In genomic region chr2:68900496-68901198, GRCh38 we compare ENCODE assay signal across 24 cellular contexts. TPM values are rescaled to one million over a fixed set of nuclear protein-coding genes. Genes with fewer than 3 reads are reported as not detected.
DNase-seq lines count a peak whose midpoint lies in the region; ATAC-seq, FAIRE-seq and TF ChIP-seq lines count a peak whose summit lies in the region.
"Had no signal": no experiment of that assay in that cellular context is flagged by ENCODE, and none has a peak within 500 bp of the region (broad histone marks: within the 10 kb centered on the region; RNA-seq: fewer than 3 reads in every experiment).

No MANE protein-coding gene starts in this region.

- H3K4me1 ChIP-seq in MM.1S (ENCODE audit: low read length) (no peaks in the 10 kb centered on the region), HepG2 (ENCODE audit: insufficient read depth, low read length) (no peaks in the 10 kb centered on the region), left ventricle myocardium inferior (no peaks in the 10 kb centered on the region)
- H3K4me1 ChIP-seq: tibial nerve had no signal

- peak; percentile 32 for TF ChIP-seq CTCF in MM.1S (IDR thresholded peaks at IDR 0.05; ENCODE audit: low read length)
- TF ChIP-seq CTCF in HepG2 (CRISPR knock-in tag; IDR thresholded peaks at IDR 0.05) = no peak
- TF ChIP-seq CTCF in left ventricle myocardium inferior (IDR thresholded peaks at IDR 0.05; ENCODE audit: borderline replicate concordance) = no peak

- H3K36me3 ChIP-seq in MM.1S (replicated peaks; ENCODE audit: insufficient read depth, low read length) (no peaks in the 10 kb centered on the region), HepG2 (replicated peaks in 1 of 2; ENCODE audit: control insufficient read depth in 1 of 2, insufficient read depth in 2 of 2, low read length in 2 of 2) (no peaks in the 10 kb centered on the region), left ventricle myocardium inferior (no peaks in the 10 kb centered on the region)
- H3K36me3 ChIP-seq: tibial nerve had no signal

- no peaks in the 10 kb centered on the region for H3F3A ChIP-seq in MM.1S (ENCODE audit: insufficient read depth, low read length)

- H2AFZ ChIP-seq in MM.1S (ENCODE audit: low read length) (no peak overlapping the region), HepG2 (ENCODE audit: low read length) (no peak overlapping the region)
- H2AFZ ChIP-seq: PC-9 had no signal

- peak; percentile 57 for ATAC-seq in HepG2
- ATAC-seq: activated T-cell treated with anti-CD3 and anti-CD28 coated beads, Interleukin-2, amount 50 U/mL, for 72 hours; T-cell had no signal

- H3K9me3 ChIP-seq in MM.1S (replicated peaks; ENCODE audit: insufficient read depth, low read length) (no peaks in the 10 kb centered on the region), HepG2 (ENCODE audit: low read length) (peaks cover 6% of the 10 kb centered on the region; the same call in 1 of the 2 replicates), left ventricle myocardium inferior (replicated peaks) (peaks cover 39% of the 10 kb centered on the region)

- H3K9me2 ChIP-seq in MM.1S (replicated peaks; ENCODE audit: insufficient read depth, low read length) = no peaks in the 10 kb centered on the region

- in situ Hi-C loops in HepG2 (cut with HindIII; ENCODE audit: extremely low pct_ligation_motif_present, low pct_unique_long_range_greater_than_20kb) = no loop called here

- H3K9ac ChIP-seq in MM.1S (ENCODE audit: low read length) (no peak overlapping the region), HepG2 (ENCODE audit: insufficient read depth, low read depth, low read length) (no peak overlapping the region)

- CTCF ChIA-PET in HepG2 (lab: Yijun Ruan, JAX; ENCODE audit: low intra/inter-chr PET ratio, low total read pairs) = no interaction called here

- H3K79me2 ChIP-seq in MM.1S (ENCODE audit: low read length) (no peaks in the 10 kb centered on the region), HepG2 (ENCODE audit: insufficient read depth, low read length) (no peaks in the 10 kb centered on the region)

- BruUV-seq in HepG2 (replicated peaks; lab: Mats Ljungman, UMichigan) = no TSS peak

- TF ChIP-seq EP300 in HepG2 (IDR thresholded peaks at IDR 0.05; ENCODE audit: low read depth in 2 of 2, low read length in 2 of 2) (no peak), HepG2 (CRISPR knock-in tag; IDR thresholded peaks at IDR 0.05; ENCODE audit: borderline replicate concordance) (no peak)

- H4K20me1 ChIP-seq in MM.1S (ENCODE audit: insufficient read depth, low read length) = no peaks in the 10 kb centered on the region
- H4K20me1 ChIP-seq in HepG2 (ENCODE audit: insufficient read depth, low read length) = no peaks in the 10 kb centered on the region

- H3K27ac ChIP-seq in MM.1S (ENCODE audit: low read length) (no peak overlapping the region), HepG2 (ENCODE audit: extremely low read length, insufficient read depth, low read length) (no peak overlapping the region), left ventricle myocardium inferior (replicated peaks) (no peak overlapping the region)
- H3K27ac ChIP-seq: PC-9, tibial nerve had no signal

- H3K4me2 ChIP-seq in MM.1S (ENCODE audit: low read depth, low read length) = no peak overlapping the region
- H3K4me2 ChIP-seq in HepG2 (ENCODE audit: low read depth, low read length) = no peak overlapping the region
- H3K4me2 ChIP-seq: PC-9 had no signal

- intact Hi-C loops in HepG2 (cut with micrococcal nuclease; ENCODE audit: unreplicated experiment) = no loop called here
- intact Hi-C loops in left ventricle myocardium inferior (cut with micrococcal nuclease) = no loop called here

- FAIRE-seq in HepG2 (lab: Jason Lieb, UNC) (no peak), GM12892 (lab: Jason Lieb, UNC) (no peak)
- FAIRE-seq: GM18507, HTR-8/SVneo had no signal

- POLR2A ChIA-PET in HepG2 (lab: Yijun Ruan, JAX) = no interaction called here

- TF ChIP-seq RAD21 in HepG2 (CRISPR knock-in tag; IDR thresholded peaks at IDR 0.05) = no peak

- TF ChIP-seq POLR2A in HepG2 (IDR thresholded peaks at IDR 0.05; ENCODE audit: insufficient read depth in 1 of 2, low read depth in 2 of 2, low read length in 2 of 2) (no peak), GM12892 (IDR thresholded peaks at IDR 0.05; ENCODE audit: low read depth, low read length) (no peak)

- H3K4me3 ChIP-seq in MM.1S (ENCODE audit: low read length) (no peak overlapping the region), HepG2 (replicated peaks in 1 of 3; ENCODE audit: insufficient read depth in 1 of 3, low read depth in 2 of 3, low read length in 3 of 3) (no peak overlapping the region), left ventricle myocardium inferior (no peak overlapping the region)
- H3K4me3 ChIP-seq: PC-9, tibial nerve had no signal

- DNase-seq in ELR (ENCODE audit: low read depth) (peak; percentile 30), MM.1S (no peak), UCSD-AML1 (lab: John Stamatoyannopoulos, UW; ENCODE audit: unreplicated experiment) (peak; percentile 20), HepG2 (ENCODE audit: low spot score) (no peak), GM12892 (ENCODE audit: insufficient read length) (no peak), left ventricle myocardium inferior (no peak), kidney glomerular epithelial cell (lab: John Stamatoyannopoulos, UW) (no peak), SW 1271 (lab: John Stamatoyannopoulos, UW) (no peak)
- DNase-seq: activated T-cell treated with anti-CD3 and anti-CD28 coated beads, Interleukin-2, amount 50 U/mL, for 72 hours; amniotic stem cell; CD4-positive, alpha-beta T cell; DMS 273 treated with DMSO at 0.1 percent for 48 hours; head of caudate nucleus; NCI-H1092 treated with DMSO at 0.1 percent for 48 hours; NCI-H2029; NCI-H2227 treated with DMSO at 0.1 percent for 48 hours; PC-9; SHP77; T-cell had no signal

- WGBS in HepG2 (ENCODE audit: low lambda C conversion rate) = 35% methylated on average over 4 of the region's 5 CpGs

- H3K27me3 ChIP-seq in MM.1S (replicated peaks; ENCODE audit: insufficient read depth, low read length) (no peaks in the 10 kb centered on the region), HepG2 (ENCODE audit: control insufficient read depth in 1 of 2, insufficient read depth in 2 of 2, low read length in 2 of 2) (peaks cover 2 to 27% of the 10 kb centered on the region in 2 experiments; a peak in 2 of 5 replicates), left ventricle myocardium inferior (ENCODE audit: low read depth) (peaks cover 50% of the 10 kb centered on the region)
- H3K27me3 ChIP-seq: tibial nerve had no signal

TF ChIP-seq in HepG2, 621 proteins besides CTCF, POLR2A, EP300 and RAD21 (continues in another document):
- no peak for TF ChIP-seq ZNF343 (CRISPR knock-in tag; IDR thresholded peaks at IDR 0.05)

RNA-seq across cellular contexts. Expression of gene BMP10, which starts 29.4 kb away (rescaled TPM):
- total RNA-seq in HepG2 (2016; rRNA removed; fragmentation: Illumina TruSeq; extraction: Trizol) (not detected in 2 replicates), left ventricle myocardium inferior (0.19 TPM)
- total RNA-seq in HepG2 (2016; cell fraction: cytosol; rRNA removed; fragmentation: Illumina TruSeq; extraction: Trizol; ENCODE audit: low read depth) = not detected in 2 replicates
- total RNA-seq in HepG2 (2016; cell fraction: insoluble cytoplasmic fraction; rRNA removed; fragmentation: Illumina TruSeq; extraction: Trizol) = not detected in 2 replicates
- total RNA-seq in HepG2 (2016; cell fraction: membrane; rRNA removed; fragmentation: Illumina TruSeq; extraction: Trizol) = not detected in 2 replicates
- not detected in 2 replicates for total RNA-seq in HepG2 (2016; cell fraction: nucleus; rRNA removed; fragmentation: Illumina TruSeq; extraction: Trizol)
- polyA plus RNA-seq in HepG2 (2011; rRNA removed) = not detected in 2 replicates
- polyA plus RNA-seq in HepG2 (2011; cell fraction: cytosol; rRNA removed) = not detected in 2 replicates
- polyA plus RNA-seq in HepG2 (2011; cell fraction: nucleus; rRNA removed) = not detected in 2 replicates
- polyA plus RNA-seq in HepG2 (2012) = not detected in 2 replicates
- polyA plus RNA-seq in HepG2 (2016; cell fraction: cytosol; fragmentation: Illumina TruSeq; extraction: Trizol; ENCODE audit: low read depth) = not detected in 2 replicates
- not detected in 2 replicates for polyA plus RNA-seq in HepG2 (2016; cell fraction: insoluble cytoplasmic fraction; fragmentation: Illumina TruSeq; extraction: Trizol; ENCODE audit: low read depth)
- polyA plus RNA-seq in HepG2 (2016; cell fraction: membrane; fragmentation: Illumina TruSeq; extraction: Trizol; ENCODE audit: low read depth) = not detected in 2 replicates
- polyA plus RNA-seq in HepG2 (2016; cell fraction: nucleus; fragmentation: Illumina TruSeq; extraction: Trizol; ENCODE audit: insufficient read depth, low read depth) = not detected in 2 replicates
- not detected in 2 replicates for polyA minus RNA-seq in HepG2 (2011; rRNA and poly(A)+ RNA removed; ENCODE audit: low replicate concordance)
- polyA minus RNA-seq in HepG2 (2011; cell fraction: cytosol; rRNA and poly(A)+ RNA removed) = not detected in 2 replicates
- not detected in 2 replicates for polyA minus RNA-seq in HepG2 (2011; cell fraction: nucleus; rRNA and poly(A)+ RNA removed)
- polyA plus RNA-seq in GM12892 (2012; ENCODE audit: missing spikeins) = not detected
- total RNA-seq: activated naive CD4-positive, alpha-beta T cell treated with anti-CD3 and anti-CD28 coated beads for 36 hours; activated T-cell treated with anti-CD3 and anti-CD28 coated beads, Interleukin-2, amount 50 U/mL, for 72 hours; CD4-positive, alpha-beta T cell; PC-9; progenitor cell of endocrine pancreas; T-cell; tibial nerve had no signal

RNA-seq across cellular contexts. Expression of gene GKN2, which starts 52.0 kb away (rescaled TPM):
- total RNA-seq in HepG2 (2016; rRNA removed; fragmentation: Illumina TruSeq; extraction: Trizol) = not detected in 2 replicates
- total RNA-seq in HepG2 (2016; cell fraction: cytosol; rRNA removed; fragmentation: Illumina TruSeq; extraction: Trizol; ENCODE audit: low read depth) = not detected in 2 replicates
- not detected in 2 replicates for total RNA-seq in HepG2 (2016; cell fraction: insoluble cytoplasmic fraction; rRNA removed; fragmentation: Illumina TruSeq; extraction: Trizol)
- not detected in 2 replicates for total RNA-seq in HepG2 (2016; cell fraction: membrane; rRNA removed; fragmentation: Illumina TruSeq; extraction: Trizol)
- not detected in 2 replicates for total RNA-seq in HepG2 (2016; cell fraction: nucleus; rRNA removed; fragmentation: Illumina TruSeq; extraction: Trizol)
- polyA plus RNA-seq in HepG2 (2011; rRNA removed) = not detected in 2 replicates
- polyA plus RNA-seq in HepG2 (2011; cell fraction: cytosol; rRNA removed) = not detected in 2 replicates
- not detected in 2 replicates for polyA plus RNA-seq in HepG2 (2011; cell fraction: nucleus; rRNA removed)
- not detected in 2 replicates for polyA plus RNA-seq in HepG2 (2012)
- polyA plus RNA-seq in HepG2 (2016; cell fraction: cytosol; fragmentation: Illumina TruSeq; extraction: Trizol; ENCODE audit: low read depth) = not detected in 2 replicates
- polyA plus RNA-seq in HepG2 (2016; cell fraction: insoluble cytoplasmic fraction; fragmentation: Illumina TruSeq; extraction: Trizol; ENCODE audit: low read depth) = not detected in 2 replicates
- polyA plus RNA-seq in HepG2 (2016; cell fraction: membrane; fragmentation: Illumina TruSeq; extraction: Trizol; ENCODE audit: low read depth) = not detected in 2 replicates
- polyA plus RNA-seq in HepG2 (2016; cell fraction: nucleus; fragmentation: Illumina TruSeq; extraction: Trizol; ENCODE audit: insufficient read depth, low read depth) = not detected in 2 replicates
- polyA minus RNA-seq in HepG2 (2011; rRNA and poly(A)+ RNA removed; ENCODE audit: low replicate concordance) = not detected in 2 replicates
- not detected in 2 replicates for polyA minus RNA-seq in HepG2 (2011; cell fraction: cytosol; rRNA and poly(A)+ RNA removed)
- polyA minus RNA-seq in HepG2 (2011; cell fraction: nucleus; rRNA and poly(A)+ RNA removed) = not detected in 2 replicates
- not detected for polyA plus RNA-seq in GM12892 (2012; ENCODE audit: missing spikeins)
- not detected for total RNA-seq in left ventricle myocardium inferior
- total RNA-seq: activated naive CD4-positive, alpha-beta T cell treated with anti-CD3 and anti-CD28 coated beads for 36 hours; activated T-cell treated with anti-CD3 and anti-CD28 coated beads, Interleukin-2, amount 50 U/mL, for 72 hours; CD4-positive, alpha-beta T cell; PC-9; progenitor cell of endocrine pancreas; T-cell; tibial nerve had no signal

Comparison
In these comparisons a context has a peak if more than half of its experiments do, and no peak if none do; other contexts are left out.
1. DNase-seq: peak in ELR (single experiment) and UCSD-AML1 (single experiment); none in MM.1S (single experiment), HepG2 (single experiment), GM12892 (single experiment), left ventricle myocardium inferior (single experiment), kidney glomerular epithelial cell (single experiment) and SW 1271 (0 of 2).